In the genomic region with DNA sequence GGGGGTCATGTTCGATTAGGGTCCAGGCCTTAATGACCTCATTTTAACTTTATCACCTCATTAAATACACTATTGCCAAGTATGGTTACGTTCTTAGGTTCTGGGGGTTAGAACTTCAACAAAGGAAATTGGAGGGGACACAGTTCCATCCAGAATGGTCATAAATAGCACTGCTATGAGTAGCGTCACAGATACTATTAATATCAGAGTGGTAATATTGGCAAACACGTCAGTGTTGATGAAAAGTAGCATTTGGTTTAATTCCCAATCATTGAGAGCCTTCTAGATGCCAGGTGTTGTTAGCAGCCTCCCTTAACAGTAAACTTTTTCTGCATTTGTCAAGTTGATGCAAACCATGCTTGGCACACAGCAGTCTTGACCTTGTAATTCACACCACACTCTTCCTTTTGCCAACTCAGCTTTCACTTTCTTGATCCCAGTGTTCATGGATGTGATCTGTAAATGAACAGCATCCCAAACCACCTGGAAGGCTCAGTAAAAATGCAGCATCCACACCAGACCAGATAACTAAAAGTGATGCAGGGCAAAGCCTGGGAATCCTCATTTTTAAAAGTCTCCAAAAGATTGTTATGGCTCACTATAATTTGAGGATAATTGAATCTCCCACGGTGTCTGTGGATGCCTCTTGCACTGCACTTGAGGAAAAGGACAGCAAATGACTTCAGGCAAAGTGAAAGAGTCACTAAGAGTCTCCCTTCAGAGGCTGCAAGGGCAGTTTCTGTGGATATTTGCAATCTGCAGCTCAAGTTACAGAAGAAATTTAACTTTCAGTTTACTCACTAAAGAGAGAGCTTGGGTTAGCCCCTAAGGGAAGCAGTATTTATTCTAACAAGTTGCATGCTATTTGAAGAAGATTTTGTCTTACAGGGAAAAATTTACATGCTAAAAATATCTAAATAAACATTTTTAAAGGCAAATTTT, we compare ENCODE assay signal across 17 cellular contexts.
DNase-seq lines count a peak whose midpoint lies in the region; ATAC-seq and TF ChIP-seq lines count a peak whose summit lies in the region.
"Had no signal": no experiment of that assay in that cellular context is flagged by ENCODE, and none has a peak within 500 bp of the region (broad histone marks: within the 10 kb centered on the region; RNA-seq: fewer than 3 reads in every experiment).

No MANE protein-coding gene starts in this region.

- H3K9me3 ChIP-seq in heart left ventricle = no peaks in the 10 kb centered on the region
- H3K9me3 ChIP-seq in right cardiac atrium (ENCODE audit: control insufficient read depth, low read length) = no peaks in the 10 kb centered on the region

- peak overlapping the region; percentile 6 for H3K4me3 Mint-ChIP-seq in type B pancreatic cell
- H3K4me3 Mint-ChIP-seq: H9 had no signal

- WGBS in heart left ventricle, 4 donors = 25 to 30% (median 28%) methylated on average over 5 of the region's 5 CpGs
- WGBS in right cardiac atrium = 32% methylated on average over 5 of the region's 5 CpGs

- DNase-seq in DMS79 treated with DMSO at 0.1 percent for 48 hours (lab: John Stamatoyannopoulos, UW) (peak; percentile 11), DMS79 (lab: John Stamatoyannopoulos, UW) (no peak), heart left ventricle (peak in 1 of 5 donors; percentile 13), cardiac septum (ENCODE audit: low spot score) (no peak), right cardiac atrium (no peak), type B pancreatic cell (ENCODE audit: extremely low spot score, unreplicated experiment) (no peak), Kasumi-1 (lab: John Stamatoyannopoulos, UW) (no peak)
- DNase-seq in activated effector memory CD4-positive, alpha-beta T cell treated with anti-CD3 and anti-CD28 coated beads, Interleukin-2, amount 50 U/mL, for 16 hours = no peak
- DNase-seq: AML-193, H9, NCI-H1417 treated with DMSO at 0.1 percent for 48 hours, NCI-H2029 treated with DMSO at 0.1 percent for 48 hours had no signal

- no peak overlapping the region for H3K27ac Mint-ChIP-seq in type B pancreatic cell
- H3K27ac Mint-ChIP-seq: H9 had no signal

- H3K36me3 Mint-ChIP-seq in type B pancreatic cell = peaks cover 3% of the 10 kb centered on the region

- peaks cover 12% of the 10 kb centered on the region for H3K4me1 Mint-ChIP-seq in type B pancreatic cell (ENCODE audit: unreplicated experiment)

- H3K27me3 ChIP-seq in heart left ventricle (no peaks in the 10 kb centered on the region), right cardiac atrium (ENCODE audit: control insufficient read depth, insufficient read depth) (no peaks in the 10 kb centered on the region)

- H3K27ac ChIP-seq in heart left ventricle (peak overlapping the region in 7 of 12 donors; percentile 2 to 66 (median 40)), right cardiac atrium (ENCODE audit: low read length) (no peak overlapping the region)
- H3K27ac ChIP-seq: 22Rv1, C4-2B, HL-60, KMS-11 had no signal

- intact Hi-C loops in heart left ventricle (cut with DNase I) = loop anchor here in 1 of 10 donors (2.0 kb wide), 1 partner anchor 66 kb away; no protein-coding TSS in a partner anchor
- intact Hi-C loops in cardiac septum (cut with DNase I) = no loop called here
- intact Hi-C loops in right cardiac atrium (cut with DNase I) = no loop called here

- H3K36me3 ChIP-seq in heart left ventricle = no peaks in the 10 kb centered on the region

- ATAC-seq in heart left ventricle (peak; percentile 85 to 97 (median 95)), right cardiac atrium (peak; percentile 64 to 76)
- ATAC-seq: Panc1 had no signal

- peaks cover 9% of the 10 kb centered on the region for H3K9me3 Mint-ChIP-seq in type B pancreatic cell
- H3K9me3 Mint-ChIP-seq: H9 had no signal

- H3K27me3 Mint-ChIP-seq in type B pancreatic cell = no peaks in the 10 kb centered on the region

- H3K4me3 ChIP-seq in heart left ventricle (peak overlapping the region in 1 of 12 donors; percentile 4), right cardiac atrium (ENCODE audit: low read length) (no peak overlapping the region)

- TF ChIP-seq POLR2A in heart left ventricle (IDR thresholded peaks at IDR 0.05) = no peak

- H3K4me1 ChIP-seq in heart left ventricle (peaks cover 0 to 7% (median 0%) of the 10 kb centered on the region in 12 donors), right cardiac atrium (ENCODE audit: control insufficient read depth, insufficient read depth, low read length) (no peaks in the 10 kb centered on the region)

- TF ChIP-seq CTCF in heart left ventricle (IDR thresholded peaks at IDR 0.05) = no peak
- no peak for TF ChIP-seq CTCF in type B pancreatic cell (conservative IDR thresholded peaks at IDR 0.05)
